7 cellular contexts compared by ENCODE assay signal in genomic region chr15:40954158-40954848, GRCh38. TPM values are rescaled to one million over a fixed set of nuclear protein-coding genes. Genes with fewer than 3 reads are reported as not detected.
DNase-seq lines count a peak whose midpoint lies in the region; ATAC-seq, FAIRE-seq and TF ChIP-seq lines count a peak whose summit lies in the region.
"Not testable (repeated sequence)": the region's sequence is repeated elsewhere in the genome, so short reads cannot be mapped to it uniquely, and the experiment has no call there.

No MANE protein-coding gene starts in this region.

- H3K9me1 ChIP-seq in K562 (ENCODE audit: control insufficient read depth, insufficient read depth, low read length) = not testable (repeated sequence)

- peak overlapping the region; percentile 64 for H3K27ac Mint-ChIP-seq in activated CD4-positive, alpha-beta T cell treated with anti-CD3 and anti-CD28 coated beads, Interleukin-2, amount 10 ng/mL, durations not matched to agents 24 days and 14 days

- peak overlapping the region; percentile 80 for H3K4me2 ChIP-seq in K562 (ENCODE audit: insufficient read depth, low read length)

- not testable (repeated sequence) for H3K27me3 ChIP-seq in MG63; K562 (ENCODE audit: control insufficient read depth in 2 of 2, insufficient read depth in 2 of 2, low read length in 2 of 2); esophagus (ENCODE audit: control insufficient read depth in 1 of 2, insufficient read depth in 2 of 2, low read length in 2 of 2); lower lobe of right lung (ENCODE audit: low read depth); psoas muscle (ENCODE audit: insufficient read depth in 3 of 3, low read length in 2 of 3)

- peak overlapping the region; percentile 92 for H3K4me3 Mint-ChIP-seq in activated CD4-positive, alpha-beta T cell treated with anti-CD3 and anti-CD28 coated beads, Interleukin-2, amount 10 ng/mL, durations not matched to agents 24 days and 14 days

- H3K4me1 ChIP-seq in ES-I3 (ENCODE audit: insufficient read depth, low read length) (peaks cover 15% of the 10 kb centered on the region; the same call in 1 of the 2 replicates), K562 (replicated peaks in 1 of 2; ENCODE audit: control insufficient read depth in 2 of 2, insufficient read depth in 2 of 2, low read length in 2 of 2) (peaks cover 14 to 31% of the 10 kb centered on the region in 2 experiments; a peak in 4 of 5 replicates), lower lobe of right lung (peaks cover 24% of the 10 kb centered on the region), psoas muscle (peaks cover 55% of the 10 kb centered on the region)
- H3K4me1 ChIP-seq in esophagus (ENCODE audit: control insufficient read depth in 2 of 2, insufficient read depth in 2 of 2, low read length in 1 of 2) = not testable (repeated sequence)

- H4K20me1 ChIP-seq in K562 (replicated peaks; ENCODE audit: control insufficient read depth, insufficient read depth, low read length) = not testable (repeated sequence)

- 44% methylated on average over 8 of the region's 8 CpGs for WGBS in K562 (ENCODE audit: insufficient coverage, low coverage, missing lambda C conversion rate)
- 68 to 73% methylated on average over 8 of the region's 8 CpGs for WGBS in esophagus, 2 donors
- WGBS in psoas muscle, 3 donors = 74 to 83% (median 80%) methylated on average over 8 of the region's 8 CpGs

- in situ Hi-C loops in K562 (cut with MboI) = not testable (repeated sequence)

- peak overlapping the region; percentile 85 for H2AFZ ChIP-seq in K562 (ENCODE audit: low read depth, low read length)

- BruUV-seq in K562 (replicated peaks; lab: Mats Ljungman, UMichigan) = not testable (repeated sequence)

- not testable (repeated sequence) for TF ChIP-seq POLR2A in K562 (conservative IDR thresholded peaks at IDR 0.05)

- H3K9ac ChIP-seq in ES-I3 (ENCODE audit: low read depth, low read length) (peak overlapping the region; percentile 68), K562 (ENCODE audit: insufficient read depth in 1 of 2, low read depth in 2 of 2, low read length in 2 of 2) (peak overlapping the region; percentile 23 to 84; a peak in 2 of 4 replicates)

- not testable (repeated sequence) for H3K27me3 Mint-ChIP-seq in activated CD4-positive, alpha-beta T cell treated with anti-CD3 and anti-CD28 coated beads, Interleukin-2, amount 10 ng/mL, durations not matched to agents 24 days and 14 days

- CTCF ChIA-PET in K562 (lab: Yijun Ruan, JAX; ENCODE audit: low intra/inter-chr PET ratio) = not testable (repeated sequence)

- TF ChIP-seq EP300 in K562 (IDR thresholded peaks at IDR 0.05; ENCODE audit: low read length) = not testable (repeated sequence)

- not testable (repeated sequence) for H3K9me3 ChIP-seq in ES-I3 (ENCODE audit: control insufficient read depth, insufficient read depth, low read length); MG63; K562 (replicated peaks; ENCODE audit: control insufficient read depth, insufficient read depth, low read depth, low read length); esophagus (ENCODE audit: control insufficient read depth in 2 of 2, insufficient read depth in 1 of 2, low read depth in 1 of 2, low read length in 1 of 2); lower lobe of right lung; psoas muscle

- peaks cover 12% of the 10 kb centered on the region for H3K36me3 Mint-ChIP-seq in activated CD4-positive, alpha-beta T cell treated with anti-CD3 and anti-CD28 coated beads, Interleukin-2, amount 10 ng/mL, durations not matched to agents 24 days and 14 days (ENCODE audit: low read depth)

- not testable (repeated sequence) for FAIRE-seq in K562 (lab: Jason Lieb, UNC)

- intact Hi-C loops in activated CD4-positive, alpha-beta T cell treated with anti-CD3 and anti-CD28 coated beads, Interleukin-2, amount 10 ng/mL, durations not matched to agents 24 days and 14 days (cut with micrococcal nuclease); K562 (cut with micrococcal nuclease); lower lobe of right lung (cut with DNase I); psoas muscle (cut with DNase I): not testable (repeated sequence)

- peaks cover 36% of the 10 kb centered on the region for H3K4me1 Mint-ChIP-seq in activated CD4-positive, alpha-beta T cell treated with anti-CD3 and anti-CD28 coated beads, Interleukin-2, amount 10 ng/mL, durations not matched to agents 24 days and 14 days

- not testable (repeated sequence) for H3K27ac ChIP-seq in K562 (ENCODE audit: extremely low read depth, low read depth, low read length); esophagus (ENCODE audit: low read depth in 2 of 2, low read length in 1 of 2); lower lobe of right lung
- peak overlapping the region; percentile 86 for H3K27ac ChIP-seq in psoas muscle

- H3K4me3 ChIP-seq in MG63 = peak overlapping the region; percentile 68
- peak overlapping the region; percentile 61 for H3K4me3 ChIP-seq in K562
- H3K4me3 ChIP-seq in esophagus (ENCODE audit: low read depth in 1 of 2, low read length in 2 of 2) = peak overlapping the region; percentile 70 to 72
- peak overlapping the region; percentile 79 for H3K4me3 ChIP-seq in lower lobe of right lung
- H3K4me3 ChIP-seq in psoas muscle = peak overlapping the region; percentile 84

- not testable (repeated sequence) for H3K9me3 Mint-ChIP-seq in activated CD4-positive, alpha-beta T cell treated with anti-CD3 and anti-CD28 coated beads, Interleukin-2, amount 10 ng/mL, durations not matched to agents 24 days and 14 days

- peaks cover 12% of the 10 kb centered on the region for H3K36me3 ChIP-seq in ES-I3 (ENCODE audit: insufficient read depth, low read length)
- H3K36me3 ChIP-seq in MG63 = peaks cover 17% of the 10 kb centered on the region
- H3K36me3 ChIP-seq in K562 (ENCODE audit: control insufficient read depth, insufficient read depth, low read length); esophagus (ENCODE audit: control insufficient read depth in 2 of 2, insufficient read depth in 2 of 2, low read length in 1 of 2); lower lobe of right lung; psoas muscle (ENCODE audit: insufficient read depth in 1 of 2, low read depth in 1 of 2): not testable (repeated sequence)

- not testable (repeated sequence) for DNase-seq in MG63; activated CD4-positive, alpha-beta T cell treated with anti-CD3 and anti-CD28 coated beads, Interleukin-2, amount 10 ng/mL, durations not matched to agents 24 days and 14 days; K562 (ENCODE audit: extremely low read depth in 1 of 4, low spot score in 3 of 4); lower lobe of right lung; psoas muscle

- not testable (repeated sequence) for TF ChIP-seq CTCF in K562 (IDR thresholded peaks at IDR 0.05 in 2 of 3, conservative IDR thresholded peaks at IDR 0.05 in 1 of 3; ENCODE audit: insufficient read depth in 2 of 3, low read depth in 1 of 3, low read length in 3 of 3); lower lobe of right lung (IDR thresholded peaks at IDR 0.05); psoas muscle (IDR thresholded peaks at IDR 0.05)

- not testable (repeated sequence) for H3K79me2 ChIP-seq in K562 (ENCODE audit: control insufficient read depth, insufficient read depth, low read length)

- POLR2A ChIA-PET in K562 (lab: Yijun Ruan, JAX) = interaction anchor here (0.5 to 3.1 kb wide), 8 partner anchors 9 to 425 kb away, joined by 3 to 16 read pairs (median 4); partner anchors contain the start of gene DLL4

- ATAC-seq in K562, lower lobe of right lung, psoas muscle: not testable (repeated sequence)

- TF ChIP-seq RAD21 in K562 (CRISPR knock-in tag; conservative IDR thresholded peaks at IDR 0.05 in 1 of 2, IDR thresholded peaks at IDR 0.05 in 1 of 2) = not testable (repeated sequence)

RNA-seq across cellular contexts. Expression of gene CHAC1, which starts 1.0 kb away (rescaled TPM):
- total RNA-seq in MG63 (2014; rRNA removed; shearing (Covaris generic); ENCODE audit: low replicate concordance) = 8.8 and 18.5 TPM in 2 replicates
- total RNA-seq in activated CD4-positive, alpha-beta T cell treated with anti-CD3 and anti-CD28 coated beads, Interleukin-2, amount 10 ng/mL, durations not matched to agents 24 days and 14 days = 8.4 and 9.8 TPM in 2 replicates
- 6.0 and 19.1 TPM in 2 replicates for total RNA-seq in K562 (2011; cell fraction: chromatin; rRNA removed; ENCODE audit: low replicate concordance)
- total RNA-seq in K562 (2011; cell fraction: nucleolus; rRNA removed) = 22.9 and 29.7 TPM in 2 replicates
- total RNA-seq in K562 (2011; cell fraction: nucleoplasm; rRNA removed) = 12.4 and 15.8 TPM in 2 replicates
- 33.2 and 36.8 TPM in 2 replicates for total RNA-seq in K562 (2014; rRNA removed)
- total RNA-seq in K562 (2014; rRNA removed; fragmentation: Illumina TruSeq; extraction: Trizol) = 6.3 and 7.5 TPM in 2 replicates
- 0.19 and 0.47 TPM in 2 replicates for total RNA-seq in K562 (2015; rRNA removed; fragmentation: Illumina TruSeq; extraction: Trizol)
- 29.6 and 33.3 TPM in 2 replicates for total RNA-seq in K562 (2021)
- 7.1 and 16.0 TPM in 2 replicates for polyA plus RNA-seq in K562 (2011; rRNA removed)
- 20.6 and 22.9 TPM in 2 replicates for polyA plus RNA-seq in K562 (2011; cell fraction: cytosol; rRNA removed)
- 10.7 and 11.2 TPM in 2 replicates for polyA plus RNA-seq in K562 (2011; cell fraction: nucleus; rRNA removed)
- polyA plus RNA-seq in K562 (2012) = 2.9 and 41.9 TPM in 2 replicates
- 15.1 and 32.3 TPM in 2 replicates for polyA plus RNA-seq in K562 (2014; fragmentation: Illumina TruSeq; extraction: Trizol)
- 1 to 10 TPM; 2.5 to 4.4 TPM for polyA plus RNA-seq in K562 (2014; fragmentation: Nextera tagmentation; extraction: Ambion mirVana)
- 33.6 and 39.0 TPM in 2 replicates for polyA plus RNA-seq in K562 (2014; rRNA removed)
- polyA minus RNA-seq in K562 (2011; rRNA and poly(A)+ RNA removed) = 3.5 and 5.5 TPM in 2 replicates
- polyA minus RNA-seq in K562 (2011; cell fraction: cytosol; rRNA and poly(A)+ RNA removed) = 4.1 and 13.5 TPM in 2 replicates
- 5.0 and 7.7 TPM in 2 replicates for polyA minus RNA-seq in K562 (2011; cell fraction: nucleus; rRNA and poly(A)+ RNA removed)
- polyA plus RNA-seq in esophagus = 10 to 100 TPM; 21.1 to 70.9 TPM
- total RNA-seq in lower lobe of right lung = 1.8 TPM
- 100 to 1,000 TPM in 2 of 4 donors, 10 to 100 TPM in 1, 1 to 10 TPM in 1; 3.7 to 243 (median 96.3) TPM for total RNA-seq in psoas muscle
- 100 to 1,000 TPM in 1 of 3 donors, 10 to 100 TPM in 2; 14.0 to 129 (median 49.0) TPM for polyA plus RNA-seq in psoas muscle

RNA-seq across cellular contexts. Expression of gene DLL4, which starts 25.2 kb away (rescaled TPM):
- not detected in 2 replicates for total RNA-seq in MG63 (2014; rRNA removed; shearing (Covaris generic); ENCODE audit: low replicate concordance)
- total RNA-seq in activated CD4-positive, alpha-beta T cell treated with anti-CD3 and anti-CD28 coated beads, Interleukin-2, amount 10 ng/mL, durations not matched to agents 24 days and 14 days = 0.33 TPM in 1 of 2 replicates, not detected in the other
- total RNA-seq in K562 (2011; cell fraction: chromatin; rRNA removed; ENCODE audit: low replicate concordance) = 3.0 and 5.4 TPM in 2 replicates
- total RNA-seq in K562 (2011; cell fraction: nucleolus; rRNA removed) = 5.5 and 6.0 TPM in 2 replicates
- 2.8 and 3.7 TPM in 2 replicates for total RNA-seq in K562 (2011; cell fraction: nucleoplasm; rRNA removed)
- 0.59 and 0.78 TPM in 2 replicates for total RNA-seq in K562 (2014; rRNA removed)
- 0.26 and 0.40 TPM in 2 replicates for total RNA-seq in K562 (2014; rRNA removed; fragmentation: Illumina TruSeq; extraction: Trizol)
- total RNA-seq in K562 (2015; rRNA removed; fragmentation: Illumina TruSeq; extraction: Trizol) = 0.43 and 0.60 TPM in 2 replicates
- total RNA-seq in K562 (2021) = 1.1 and 1.3 TPM in 2 replicates
- polyA plus RNA-seq in K562 (2011; rRNA removed) = 0.40 and 0.77 TPM in 2 replicates
- polyA plus RNA-seq in K562 (2011; cell fraction: cytosol; rRNA removed) = 0.46 and 0.75 TPM in 2 replicates
- polyA plus RNA-seq in K562 (2011; cell fraction: nucleus; rRNA removed) = 2.3 and 2.4 TPM in 2 replicates
- polyA plus RNA-seq in K562 (2012) = 0.30 and 0.60 TPM in 2 replicates
- polyA plus RNA-seq in K562 (2014; fragmentation: Illumina TruSeq; extraction: Trizol) = 0.42 and 0.62 TPM in 2 replicates
- polyA plus RNA-seq in K562 (2014; fragmentation: Nextera tagmentation; extraction: Ambion mirVana) = under 1 TPM in 1 of 2 experiments, not detected in 1; 0.04 TPM
- polyA plus RNA-seq in K562 (2014; rRNA removed) = 0.30 and 0.89 TPM in 2 replicates
- polyA minus RNA-seq in K562 (2011; rRNA and poly(A)+ RNA removed) = 0.53 and 0.54 TPM in 2 replicates
- 0.57 and 0.64 TPM in 2 replicates for polyA minus RNA-seq in K562 (2011; cell fraction: cytosol; rRNA and poly(A)+ RNA removed)
- 2.0 and 3.0 TPM in 2 replicates for polyA minus RNA-seq in K562 (2011; cell fraction: nucleus; rRNA and poly(A)+ RNA removed)
- 1 to 10 TPM; 1.8 to 1.9 TPM for polyA plus RNA-seq in esophagus
- total RNA-seq in lower lobe of right lung = 21.3 TPM
- total RNA-seq in psoas muscle = 10 to 100 TPM in 1 of 4 donors, 1 to 10 TPM in 3; 7.2 to 13.1 (median 9.2) TPM
- polyA plus RNA-seq in psoas muscle = 1 to 10 TPM; 4.0 to 6.1 (median 6.0) TPM
